ENCODE assay signal across 8 cellular contexts in the genomic region with DNA sequence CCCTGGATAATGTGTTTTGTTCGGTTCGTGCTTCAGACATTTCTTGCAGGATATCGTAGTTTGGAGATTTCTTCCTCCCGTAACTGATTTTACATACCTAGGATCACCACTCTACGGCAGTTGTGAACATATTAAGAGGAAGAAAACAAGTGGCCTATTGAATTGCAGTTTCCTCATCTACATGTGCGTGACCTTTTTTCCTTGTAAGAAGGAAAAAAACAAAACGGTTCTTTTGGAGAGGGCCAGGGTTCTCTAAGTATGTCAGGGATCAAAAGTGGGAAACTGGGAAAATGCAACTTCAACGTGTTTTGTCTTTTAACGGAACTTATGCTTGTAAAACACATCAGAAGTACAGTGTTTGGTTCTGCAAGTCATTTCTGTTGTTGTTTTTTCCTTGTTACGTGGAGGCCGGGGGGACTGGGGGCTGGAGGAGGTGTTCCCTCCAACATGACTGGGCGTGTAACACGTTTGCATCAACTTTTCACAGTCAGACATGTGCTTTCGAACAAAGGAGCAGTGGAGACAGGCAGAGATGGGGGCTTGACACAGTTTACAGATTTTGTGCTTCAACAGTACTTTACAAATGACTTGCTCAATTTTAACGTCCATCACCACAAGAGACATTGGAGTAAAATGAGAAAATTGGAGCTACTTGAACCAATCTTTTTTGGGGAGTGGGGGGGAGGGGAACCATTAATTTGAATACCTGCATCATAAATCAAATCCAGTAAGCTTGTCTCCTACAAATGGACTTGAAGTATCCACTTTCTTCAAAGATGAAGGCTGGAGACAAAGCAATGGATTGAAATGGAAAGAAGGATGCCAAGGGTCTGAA. TPM values are rescaled to one million over a fixed set of nuclear protein-coding genes. Genes with fewer than 3 reads are reported as not detected.
DNase-seq lines count a peak whose midpoint lies in the region; ATAC-seq, FAIRE-seq and TF ChIP-seq lines count a peak whose summit lies in the region.

No MANE protein-coding gene starts in this region.

- ATAC-seq in omental fat pad (ENCODE audit: low FRiP score), result no peak
- ATAC-seq in pancreas, result no peak

- H3K27ac ChIP-seq in esophagus muscularis mucosa (replicated peaks in 1 of 4) (peak overlapping the region; percentile 100), pancreas (peak overlapping the region in 2 of 4 donors; percentile 99 to 100)

- peak overlapping the region; percentile 100 for H3K27ac Mint-ChIP-seq in osteocyte (ENCODE audit: unreplicated experiment)

- H3K4me1 ChIP-seq in esophagus muscularis mucosa, result peaks cover 41 to 70% (median 66%) of the 10 kb centered on the region in 4 donors
- peaks cover 14 to 37% (median 20%) of the 10 kb centered on the region in 3 donors for H3K4me1 ChIP-seq in pancreas

- no peak for TF ChIP-seq EP300 in esophagus muscularis mucosa (IDR thresholded peaks at IDR 0.05)

- peaks cover 48% of the 10 kb centered on the region for H3K4me1 Mint-ChIP-seq in osteocyte (ENCODE audit: unreplicated experiment)

- TF ChIP-seq CTCF in D721Med (IDR thresholded peaks at IDR 0.05; ENCODE audit: insufficient read depth, missing control alignments) (no peak), LNCaP clone FGC (IDR thresholded peaks at IDR 0.05; ENCODE audit: control insufficient read depth, extremely low read depth, insufficient read depth) (no peak), esophagus muscularis mucosa (IDR thresholded peaks at IDR 0.05) (no peak), osteocyte (IDR thresholded peaks at IDR 0.05) (no peak), omental fat pad (IDR thresholded peaks at IDR 0.05) (no peak), pancreas (IDR thresholded peaks at IDR 0.05) (no peak)

- H3K36me3 ChIP-seq in esophagus muscularis mucosa, result peaks cover 0 to 4% (median 2%) of the 10 kb centered on the region in 4 donors
- no peaks in the 10 kb centered on the region for H3K36me3 ChIP-seq in pancreas

- H3K9me3 ChIP-seq in esophagus muscularis mucosa, result no peaks in the 10 kb centered on the region
- H3K9me3 ChIP-seq in pancreas, result no peaks in the 10 kb centered on the region

- H3K27me3 Mint-ChIP-seq in osteocyte (ENCODE audit: unreplicated experiment), result no peaks in the 10 kb centered on the region

- no peak for TF ChIP-seq POLR2A in esophagus muscularis mucosa (IDR thresholded peaks at IDR 0.05; ENCODE audit: low read depth)

- DNase-seq in D721Med (ENCODE audit: insufficient read length, low spot score) (no peak), LNCaP clone FGC (ENCODE audit: low read depth) (no peak), esophagus muscularis mucosa (ENCODE audit: extremely low spot score) (no peak), osteocyte (ENCODE audit: extremely low spot score, unreplicated experiment) (no peak), omental fat pad (ENCODE audit: low spot score) (no peak), hepatic stellate cell (ENCODE audit: low spot score) (no peak), pancreas (no peak)
- DNase-seq in activated CD8-positive, alpha-beta memory T cell treated with anti-CD3 and anti-CD28 coated beads for 24 hours, result peak; percentile 80

- H3K4me3 ChIP-seq in LNCaP clone FGC (ENCODE audit: low read depth, low read length) (peak overlapping the region; percentile 75; the same call in 1 of the 2 replicates), esophagus muscularis mucosa (peak overlapping the region; percentile 94 to 98 (median 96)), pancreas (peak overlapping the region in 1 of 4 donors; percentile 95)

- intact Hi-C loops in esophagus muscularis mucosa (cut with DNase I) (no loop called here), pancreas (cut with DNase I) (no loop called here)

- peak overlapping the region; percentile 92 for H3K4me3 Mint-ChIP-seq in osteocyte (ENCODE audit: unreplicated experiment)

- H3K27me3 ChIP-seq in esophagus muscularis mucosa, result no peaks in the 10 kb centered on the region
- no peaks in the 10 kb centered on the region for H3K27me3 ChIP-seq in pancreas

- WGBS in esophagus muscularis mucosa, result 8% methylated on average over 15 of the region's 15 CpGs
- 49 to 53% methylated on average over 15 of the region's 15 CpGs for WGBS in pancreas, 2 donors

- H3K36me3 Mint-ChIP-seq in osteocyte (ENCODE audit: unreplicated experiment), result peaks cover 17% of the 10 kb centered on the region

- H3K9me3 Mint-ChIP-seq in osteocyte (ENCODE audit: unreplicated experiment), result no peaks in the 10 kb centered on the region

- peak; percentile 44 for FAIRE-seq in D721Med (lab: Jason Lieb, UNC)
- no peak for FAIRE-seq in pancreas (lab: Jason Lieb, UNC)

RNA-seq across cellular contexts. Expression of gene ZC3H4, which starts 3.8 kb away (rescaled TPM):
- total RNA-seq in esophagus muscularis mucosa, result 10 to 100 TPM; 26.2 to 34.7 (median 30.2) TPM
- total RNA-seq in osteocyte, result 53.1 and 60.2 TPM in 2 replicates
- 10 to 100 TPM; 13.1 to 20.9 (median 18.0) TPM for total RNA-seq in omental fat pad
- 10 to 100 TPM; 18.2 to 30.4 (median 20.5) TPM for total RNA-seq in pancreas
- 10 to 100 TPM in 1 of 2 donors, 1 to 10 TPM in 1; 8.1 to 14.3 TPM for polyA plus RNA-seq in pancreas

RNA-seq across cellular contexts. Expression of gene SAE1, which starts 20.9 kb away (rescaled TPM):
- total RNA-seq in esophagus muscularis mucosa (100 to 1,000 TPM; 130 to 143 (median 136) TPM), osteocyte (96.6 and 110 TPM in 2 replicates), omental fat pad (10 to 100 TPM; 36.5 to 50.7 (median 49.2) TPM), pancreas (10 to 100 TPM; 14.8 to 25.8 (median 20.1) TPM)
- 10 to 100 TPM in 1 of 2 donors, 1 to 10 TPM in 1; 10.0 to 23.0 TPM for polyA plus RNA-seq in pancreas
